10 cellular contexts compared by ENCODE assay signal in the genomic region with DNA sequence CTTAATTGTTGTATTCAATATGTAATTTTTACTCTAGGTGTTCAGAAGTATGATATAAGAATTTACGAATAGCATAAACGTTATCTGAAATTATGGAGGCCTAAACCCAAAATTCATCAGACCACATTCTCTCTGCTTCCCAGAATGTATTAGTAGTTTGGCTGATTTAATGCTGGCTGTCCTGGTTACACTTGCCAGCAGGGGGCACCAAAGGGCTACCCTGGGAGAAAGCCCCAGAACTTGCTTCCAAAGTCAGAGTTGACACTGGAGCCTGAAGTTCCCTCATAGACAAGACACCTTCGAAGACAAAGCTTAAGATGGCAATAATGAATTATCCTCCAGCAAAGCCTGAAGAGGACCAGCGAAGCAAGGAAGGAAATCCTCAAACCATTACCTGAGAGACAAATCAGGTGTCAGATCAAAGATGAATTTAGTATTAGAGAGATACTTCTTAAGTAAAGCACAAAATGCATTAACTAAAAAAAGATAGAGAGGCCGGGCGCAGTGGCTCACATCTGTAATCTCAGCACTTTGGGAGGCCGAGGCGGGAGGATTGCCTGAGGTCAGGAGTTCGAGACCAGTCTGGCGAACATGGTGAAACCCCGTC. TPM values are rescaled to one million over a fixed set of nuclear protein-coding genes. Genes with fewer than 3 reads are reported as not detected.
DNase-seq lines count a peak whose midpoint lies in the region; ATAC-seq and TF ChIP-seq lines count a peak whose summit lies in the region.
"Had no signal": no experiment of that assay in that cellular context is flagged by ENCODE, and none has a peak within 500 bp of the region (broad histone marks: within the 10 kb centered on the region; RNA-seq: fewer than 3 reads in every experiment).

No MANE protein-coding gene starts in this region.

- H3K27me3 ChIP-seq in H9 (ENCODE audit: insufficient read depth, low read length) (no peaks in the 10 kb centered on the region), adrenal gland (peaks cover 6% of the 10 kb centered on the region)

- DNase-seq in EH (ENCODE audit: low read depth) (peak; percentile 47), H9 (peak; percentile 52), adrenal gland (peak; percentile 39 to 73 (median 63)), kidney tubule cell (ENCODE audit: low spot score) (peak; percentile 58), cerebellar nuclear complex (lab: John Stamatoyannopoulos, UW) (no peak), SHP77 (lab: John Stamatoyannopoulos, UW) (no peak)
- peak; percentile 4 for DNase-seq in stimulated activated CD8-positive, alpha-beta memory T cell treated with anti-CD3 and anti-CD28 coated beads, Interleukin-12 subunit alpha, Interleukin-12 subunit beta, amount 100 ng/mL, for 4 hours (ENCODE audit: low read depth)

- H3K27ac ChIP-seq in H9 (ENCODE audit: insufficient read length, low read depth, low read length) (no peak overlapping the region), adrenal gland (no peak overlapping the region)

- no peak overlapping the region for H2BK15ac ChIP-seq in H9 (ENCODE audit: low read depth, low read length)

- no peak overlapping the region for H3K56ac ChIP-seq in H9 (ENCODE audit: insufficient read length, low read depth, low read length)

- H3K14ac ChIP-seq in H9 (ENCODE audit: insufficient read depth, low read length), result no peak overlapping the region

- no peaks in the 10 kb centered on the region; a peak in 1 of 5 replicates for H3K9me3 Mint-ChIP-seq in H9

- no peaks in the 10 kb centered on the region for H3K79me1 ChIP-seq in H9 (ENCODE audit: insufficient read depth, low read depth, low read length, poor library complexity, severe bottlenecking)

- no peak overlapping the region for H4K91ac ChIP-seq in H9 (ENCODE audit: insufficient read length, low read depth, low read length)

- no peak overlapping the region for H3T11ph ChIP-seq in H9 (ENCODE audit: low read length)

- peaks cover 2% of the 10 kb centered on the region; the same call in 1 of the 2 replicates for H3K4me1 ChIP-seq in H9 (ENCODE audit: insufficient read depth, low read length)
- H3K4me1 ChIP-seq in adrenal gland (replicated peaks in 1 of 2), result no peaks in the 10 kb centered on the region

- H3K4me3 Mint-ChIP-seq in H9, result no peak overlapping the region

- H3K23me2 ChIP-seq in H9 (ENCODE audit: insufficient read length, low read depth, low read length, poor library complexity, severe bottlenecking), result no peaks in the 10 kb centered on the region

- peaks cover 5 to 14% of the 10 kb centered on the region in 2 experiments for H3K4me1 Mint-ChIP-seq in H9

- no peaks in the 10 kb centered on the region for H3K9me3 ChIP-seq in H9 (ENCODE audit: control insufficient read depth, low read depth, low read length)
- H3K9me3 ChIP-seq in adrenal gland (replicated peaks in 1 of 3), result no peaks in the 10 kb centered on the region

- no peak overlapping the region for H2BK120ac ChIP-seq in H9 (ENCODE audit: low read depth, low read length, poor library complexity, severe bottlenecking)

- no CpG with 5 or more reads among the region's 11 CpGs for WGBS in H9 (ENCODE audit: extremely low coverage, insufficient read length, low lambda C conversion rate)
- WGBS in adrenal gland, 4 donors, result 63 to 76% (median 69%) methylated on average over 9 to 11 of the region's 11 CpGs

- no peak for TF ChIP-seq POLR2A in adrenal gland (IDR thresholded peaks at IDR 0.05)

- no peak overlapping the region for H3K18ac ChIP-seq in H9 (ENCODE audit: insufficient read length, low read depth, low read length)

- H3K79me2 ChIP-seq in H9 (ENCODE audit: insufficient read depth, low read length), result no peaks in the 10 kb centered on the region

- no peak overlapping the region for H2AK5ac ChIP-seq in H9 (ENCODE audit: insufficient read length, low read length)

- no peaks in the 10 kb centered on the region for H4K20me1 ChIP-seq in H9 (ENCODE audit: control insufficient read depth, insufficient read depth, insufficient read length)

- TF ChIP-seq CTCF in H9 (conservative IDR thresholded peaks at IDR 0.05), result peak; percentile 95
- peak; percentile 35 to 71 (median 57) for TF ChIP-seq CTCF in adrenal gland (IDR thresholded peaks at IDR 0.05)

- H2AFZ ChIP-seq in H9 (ENCODE audit: low read length), result no peak overlapping the region

- peak; percentile 44; the same call in 1 of the 3 replicates for ATAC-seq in SK-N-SH treated with all-trans-retinoic acid at 6 μM for 48 hours

- no peak overlapping the region for H3K23ac ChIP-seq in H9 (ENCODE audit: insufficient read length, low read depth, low read length)

- intact Hi-C loops in adrenal gland (cut with DNase I), result loop anchor here in 1 of 2 donors (10.0 kb wide), 1 partner anchor 72 kb away; no protein-coding TSS in a partner anchor

- H3K27ac Mint-ChIP-seq in H9, result no peak overlapping the region; a peak in 1 of 7 replicates

- no peak overlapping the region for H2BK20ac ChIP-seq in H9 (ENCODE audit: low read depth, low read length, poor library complexity, severe bottlenecking)

- no peak overlapping the region for H4K5ac ChIP-seq in H9 (ENCODE audit: insufficient read length, low read depth, low read length)

- H4K8ac ChIP-seq in H9 (replicated peaks; ENCODE audit: insufficient read length, low read depth, low read length), result no peak overlapping the region

- H3K4ac ChIP-seq in H9 (ENCODE audit: low read depth, low read length), result no peak overlapping the region

- no peak overlapping the region for H3K9ac ChIP-seq in H9 (ENCODE audit: extremely low read depth, insufficient read length, low read length)

- no peak overlapping the region for H2BK5ac ChIP-seq in H9 (ENCODE audit: insufficient read length, low read length)

- no peak overlapping the region for H3K4me2 ChIP-seq in H9 (ENCODE audit: insufficient read depth, insufficient read length, low read length)

- H3K36me3 ChIP-seq in adrenal gland (replicated peaks in 1 of 2), result no peaks in the 10 kb centered on the region

- no peak overlapping the region for H3K4me3 ChIP-seq in adrenal gland

- H3K36me3 Mint-ChIP-seq in H9 (ENCODE audit: insufficient read depth in 1 of 3, low read depth in 3 of 3), result no peaks in the 10 kb centered on the region; a peak in 1 of 7 replicates

- peaks cover 3% of the 10 kb centered on the region; the same call in 1 of the 2 replicates for H3K27me3 Mint-ChIP-seq in H9 (ENCODE audit: low read depth)

- H2BK12ac ChIP-seq in H9 (ENCODE audit: insufficient read length, low read depth, low read length), result no peak overlapping the region

TF ChIP-seq in SK-N-SH treated with all-trans-retinoic acid at 6 μM for 48 hours, 23 proteins besides CTCF, POLR2A, EP300 and RAD21:
- no peak for TF ChIP-seq TCF4 (CRISPR knock-in tag; IDR thresholded peaks at IDR 0.05; ENCODE audit: borderline replicate concordance)
- TF ChIP-seq BACH2 (CRISPR knock-in tag; IDR thresholded peaks at IDR 0.05; ENCODE audit: borderline replicate concordance), result no peak
- TF ChIP-seq RARB (CRISPR knock-in tag; IDR thresholded peaks at IDR 0.05), result no peak
- TF ChIP-seq ZFP30 (CRISPR knock-in tag; IDR thresholded peaks at IDR 0.05), result no peak
- TF ChIP-seq ZFP3 (CRISPR knock-in tag; IDR thresholded peaks at IDR 0.05), result no peak
- TF ChIP-seq, protein P1, sequence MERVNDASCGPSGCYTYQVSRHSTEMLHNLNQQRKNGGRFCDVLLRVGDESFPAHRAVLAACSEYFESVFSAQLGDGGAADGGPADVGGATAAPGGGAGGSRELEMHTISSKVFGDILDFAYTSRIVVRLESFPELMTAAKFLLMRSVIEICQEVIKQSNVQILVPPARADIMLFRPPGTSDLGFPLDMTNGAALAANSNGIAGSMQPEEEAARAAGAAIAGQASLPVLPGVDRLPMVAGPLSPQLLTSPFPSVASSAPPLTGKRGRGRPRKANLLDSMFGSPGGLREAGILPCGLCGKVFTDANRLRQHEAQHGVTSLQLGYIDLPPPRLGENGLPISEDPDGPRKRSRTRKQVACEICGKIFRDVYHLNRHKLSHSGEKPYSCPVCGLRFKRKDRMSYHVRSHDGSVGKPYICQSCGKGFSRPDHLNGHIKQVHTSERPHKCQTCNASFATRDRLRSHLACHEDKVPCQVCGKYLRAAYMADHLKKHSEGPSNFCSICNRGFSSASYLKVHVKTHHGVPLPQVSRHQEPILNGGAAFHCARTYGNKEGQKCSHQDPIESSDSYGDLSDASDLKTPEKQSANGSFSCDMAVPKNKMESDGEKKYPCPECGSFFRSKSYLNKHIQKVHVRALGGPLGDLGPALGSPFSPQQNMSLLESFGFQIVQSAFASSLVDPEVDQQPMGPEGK (CRISPR knock-in tag; IDR thresholded peaks at IDR 0.05; ENCODE audit: borderline replicate concordance), result no peak
- no peak for TF ChIP-seq CREB5 (CRISPR knock-in tag; IDR thresholded peaks at IDR 0.05; ENCODE audit: low read depth)
- no peak for TF ChIP-seq TOX (CRISPR knock-in tag; IDR thresholded peaks at IDR 0.05; ENCODE audit: borderline replicate concordance)
- no peak for TF ChIP-seq ESRRG (CRISPR knock-in tag; IDR thresholded peaks at IDR 0.05)

RNA-seq across cellular contexts. Expression of gene ANOS1, which starts 11.3 kb away (rescaled TPM):
- 51.0 and 54.9 TPM in 2 replicates for total RNA-seq in H9 (2021)
- total RNA-seq in adrenal gland, result 1 to 10 TPM in 7 of 8 donors, under 1 TPM in 1; 0.60 to 7.3 (median 2.3) TPM
- 1 to 10 TPM in 2 of 3 donors, under 1 TPM in 1; 0.64 to 2.5 (median 1.1) TPM for polyA plus RNA-seq in adrenal gland
- total RNA-seq: activated CD8-positive, alpha-beta memory T cell treated with anti-CD3 and anti-CD28 coated beads for 36 hours had no signal

RNA-seq across cellular contexts. Expression of gene FAM9A, which starts 58.0 kb away (rescaled TPM):
- not detected in 2 replicates for total RNA-seq in H9 (2021)
- total RNA-seq in adrenal gland, result not detected
- polyA plus RNA-seq in adrenal gland, result not detected
- total RNA-seq: activated CD8-positive, alpha-beta memory T cell treated with anti-CD3 and anti-CD28 coated beads for 36 hours; urinary bladder had no signal
- polyA plus RNA-seq: urinary bladder had no signal

Comparison
In these comparisons a context has a peak if more than half of its experiments do, and no peak if none do; other contexts are left out.
1. DNase-seq: peak in EH (single experiment), H9 (single experiment), adrenal gland (7 of 7), kidney tubule cell (single experiment) and stimulated activated CD8-positive, alpha-beta memory T cell treated with anti-CD3 and anti-CD28 coated beads, Interleukin-12 subunit alpha, Interleukin-12 subunit beta, amount 100 ng/mL, for 4 hours (single experiment); none in cerebellar nuclear complex (0 of 2) and SHP77 (0 of 2).